Comparison of ENCODE assay signal across 10 cellular contexts in the genomic region with DNA sequence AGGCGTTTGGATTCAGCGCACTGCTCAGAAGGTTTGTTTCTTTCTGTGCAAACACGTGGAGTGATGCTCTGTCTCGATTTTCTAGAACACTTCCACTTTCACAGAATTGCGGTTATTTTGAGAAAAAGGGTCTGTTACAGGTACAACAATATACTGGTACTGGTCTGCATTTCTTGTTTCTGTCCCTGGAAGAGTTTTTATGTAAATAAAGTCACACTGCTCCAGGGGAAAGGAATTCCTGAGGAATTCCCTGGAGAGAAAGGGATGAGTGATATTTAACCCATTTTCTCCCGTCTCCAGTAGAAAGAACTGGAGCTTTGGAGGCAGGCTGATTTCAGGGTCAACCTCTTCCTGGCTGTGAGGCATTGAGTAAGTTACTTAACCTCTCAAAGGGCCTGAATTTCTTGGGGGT. TPM values are rescaled to one million over a fixed set of nuclear protein-coding genes. Genes with fewer than 3 reads are reported as not detected.
DNase-seq lines count a peak whose midpoint lies in the region; ATAC-seq and TF ChIP-seq lines count a peak whose summit lies in the region.
"Had no signal": no experiment of that assay in that cellular context is flagged by ENCODE, and none has a peak within 500 bp of the region (broad histone marks: within the 10 kb centered on the region; RNA-seq: fewer than 3 reads in every experiment).

No MANE protein-coding gene starts in this region.

- intact Hi-C loops in activated CD4-positive, alpha-beta T cell treated with anti-CD3 and anti-CD28 coated beads for 36 hours (cut with DNase I, micrococcal nuclease) = loop anchor here (1.0 to 2.0 kb wide), 3 partner anchors 14 to 26 kb away; no protein-coding TSS in a partner anchor

- no peaks in the 10 kb centered on the region for H3K9me3 Mint-ChIP-seq in activated CD4-positive, alpha-beta T cell treated with anti-CD3 and anti-CD28 coated beads for 36 hours (ENCODE audit: low read depth)

- H3K9ac ChIP-seq in smooth muscle cell (ENCODE audit: low read depth) = no peak overlapping the region

- H3K4me1 Mint-ChIP-seq in activated CD4-positive, alpha-beta T cell treated with anti-CD3 and anti-CD28 coated beads for 36 hours = peaks cover 51% of the 10 kb centered on the region

- peak; percentile 37 for ATAC-seq in activated CD4-positive, alpha-beta T cell treated with anti-CD3 and anti-CD28 coated beads for 36 hours
- ATAC-seq in GM21381 (IDR thresholded peaks at IDR 0.05; ENCODE audit: unreplicated experiment) (no peak), GM21619 (IDR thresholded peaks at IDR 0.05; ENCODE audit: unreplicated experiment) (no peak)

- no peak overlapping the region for H2AFZ ChIP-seq in smooth muscle cell (ENCODE audit: low read depth)

- H3F3A ChIP-seq in smooth muscle cell (ENCODE audit: low read depth) = peaks cover 12% of the 10 kb centered on the region

- TF ChIP-seq CTCF in smooth muscle cell (IDR thresholded peaks at IDR 0.05; ENCODE audit: borderline replicate concordance, insufficient read depth, poor library complexity, severe bottlenecking) = no peak

- no peak for DNase-seq in activated CD4-positive, alpha-beta T cell treated with anti-CD3 and anti-CD28 coated beads for 36 hours
- DNase-seq in activated CD4-positive, alpha-beta T cell treated with anti-CD3 and anti-CD28 coated beads, Interleukin-2, amount 50 U/mL, for 48 hours = no peak
- DNase-seq in M059J (ENCODE audit: low read depth) (peak; percentile 35), smooth muscle cell (lab: John Stamatoyannopoulos, UW; ENCODE audit: unreplicated experiment) (no peak), DMS79 (lab: John Stamatoyannopoulos, UW) (no peak)

- H3K9me3 ChIP-seq in ectodermal cell (ENCODE audit: control insufficient read depth, low read length) (peaks cover 2% of the 10 kb centered on the region), smooth muscle cell (replicated peaks; ENCODE audit: low read depth) (no peaks in the 10 kb centered on the region)

- WGBS in ectodermal cell, 2 experiments = 3 to 5% methylated on average over 6 of the region's 6 CpGs
- 4% methylated on average over 6 of the region's 6 CpGs for WGBS in smooth muscle cell (ENCODE audit: low lambda C conversion rate)

- H3K79me2 ChIP-seq in smooth muscle cell (ENCODE audit: low read depth) = no peaks in the 10 kb centered on the region

- POLR2A ChIA-PET in activated CD4-positive, alpha-beta T cell treated with anti-CD3 and anti-CD28 coated beads for 36 hours (lab: Charles Lee) = interaction anchor here (1.1 kb wide), 1 partner anchor 32 kb away, joined by 3 read pairs; no protein-coding TSS in a partner anchor

- H3K4me1 ChIP-seq in ectodermal cell (ENCODE audit: control insufficient read depth, insufficient read depth, low read length) (peaks cover 17% of the 10 kb centered on the region), smooth muscle cell (ENCODE audit: low read depth) (peaks cover 13% of the 10 kb centered on the region)

- peak overlapping the region; percentile 37 for H3K4me3 Mint-ChIP-seq in activated CD4-positive, alpha-beta T cell treated with anti-CD3 and anti-CD28 coated beads for 36 hours

- no peaks in the 10 kb centered on the region for H4K20me1 ChIP-seq in smooth muscle cell (ENCODE audit: low read depth)

- H3K27me3 ChIP-seq in ectodermal cell (ENCODE audit: control insufficient read depth, insufficient read depth, low read length, poor library complexity, severe bottlenecking) = no peaks in the 10 kb centered on the region
- H3K27me3 ChIP-seq in smooth muscle cell (ENCODE audit: low read depth) = no peaks in the 10 kb centered on the region

- H3K27ac ChIP-seq in ectodermal cell (ENCODE audit: insufficient read depth, low read depth, low read length, poor library complexity, severe bottlenecking) (peak overlapping the region; percentile 90), smooth muscle cell (ENCODE audit: low read depth) (peak overlapping the region; percentile 18)

- H3K27ac Mint-ChIP-seq in activated CD4-positive, alpha-beta T cell treated with anti-CD3 and anti-CD28 coated beads for 36 hours = peak overlapping the region; percentile 44

- H3K36me3 Mint-ChIP-seq in activated CD4-positive, alpha-beta T cell treated with anti-CD3 and anti-CD28 coated beads for 36 hours (ENCODE audit: low read depth) = no peaks in the 10 kb centered on the region

- peak overlapping the region; percentile 12 for H3K4me3 ChIP-seq in ectodermal cell (ENCODE audit: insufficient read depth, low read depth, low read length)
- peak overlapping the region; percentile 22 for H3K4me3 ChIP-seq in smooth muscle cell

- H3K27me3 Mint-ChIP-seq in activated CD4-positive, alpha-beta T cell treated with anti-CD3 and anti-CD28 coated beads for 36 hours = no peaks in the 10 kb centered on the region

- H3K4me2 ChIP-seq in smooth muscle cell = peak overlapping the region; percentile 79

- H3K36me3 ChIP-seq in ectodermal cell (ENCODE audit: control insufficient read depth, insufficient read depth, low read length) (no peaks in the 10 kb centered on the region), smooth muscle cell (ENCODE audit: low read depth) (no peaks in the 10 kb centered on the region)

- CTCF ChIA-PET in activated CD4-positive, alpha-beta T cell treated with anti-CD3 and anti-CD28 coated beads for 36 hours (lab: Charles Lee) = interaction anchor here (0.6 to 1.9 kb wide), 3 partner anchors 66 to 253 kb away, joined by 3 to 6 read pairs (median 5); no protein-coding TSS in a partner anchor

RNA-seq across cellular contexts. Expression of gene RMI2, which starts 16.2 kb away (rescaled TPM):
- 10 to 100 TPM; 56.0 to 69.8 TPM for total RNA-seq in activated CD4-positive, alpha-beta T cell treated with anti-CD3 and anti-CD28 coated beads for 36 hours
- total RNA-seq in M059J (2014; rRNA removed; shearing (Covaris generic)) = 42.6 and 46.9 TPM in 2 replicates
- polyA plus RNA-seq in ectodermal cell (2013, experiment 1 of 4) = 63.8 TPM
- 58.6 TPM for polyA plus RNA-seq in ectodermal cell (2013, experiment 2 of 4)
- polyA plus RNA-seq in ectodermal cell (2013, experiment 3 of 4) = 55.8 TPM
- polyA plus RNA-seq in ectodermal cell (2013, experiment 4 of 4) = 56.1 TPM
- 6.1 and 9.7 TPM in 2 replicates for total RNA-seq in smooth muscle cell
- polyA plus RNA-seq in smooth muscle cell = 9.8 and 11.3 TPM in 2 replicates

RNA-seq across cellular contexts. Expression of gene PRM1, which starts 48.0 kb away (rescaled TPM):
- not detected for total RNA-seq in activated CD4-positive, alpha-beta T cell treated with anti-CD3 and anti-CD28 coated beads for 36 hours
- total RNA-seq in M059J (2014; rRNA removed; shearing (Covaris generic)) = not detected in 2 replicates
- not detected for polyA plus RNA-seq in ectodermal cell (2013, experiment 1 of 4)
- not detected for polyA plus RNA-seq in ectodermal cell (2013, experiment 2 of 4)
- polyA plus RNA-seq in ectodermal cell (2013, experiment 3 of 4) = not detected
- polyA plus RNA-seq in ectodermal cell (2013, experiment 4 of 4) = not detected
- total RNA-seq in smooth muscle cell = not detected in 2 replicates
- polyA plus RNA-seq in smooth muscle cell = not detected in 2 replicates
- total RNA-seq: SK-MEL-5 had no signal
- polyA plus RNA-seq: BJ had no signal

RNA-seq across cellular contexts. Expression of gene PRM2, which starts 52.8 kb away (rescaled TPM):
- not detected for total RNA-seq in activated CD4-positive, alpha-beta T cell treated with anti-CD3 and anti-CD28 coated beads for 36 hours
- total RNA-seq in M059J (2014; rRNA removed; shearing (Covaris generic)) = not detected in 2 replicates
- not detected for polyA plus RNA-seq in ectodermal cell (2013, experiment 1 of 4)
- not detected for polyA plus RNA-seq in ectodermal cell (2013, experiment 2 of 4)
- not detected for polyA plus RNA-seq in ectodermal cell (2013, experiment 3 of 4)
- polyA plus RNA-seq in ectodermal cell (2013, experiment 4 of 4) = not detected
- total RNA-seq in smooth muscle cell = not detected in 2 replicates
- not detected in 2 replicates for polyA plus RNA-seq in smooth muscle cell
- total RNA-seq: SK-MEL-5 had no signal
- polyA plus RNA-seq: BJ had no signal

RNA-seq across cellular contexts. Expression of gene PRM3, which starts 55.7 kb away (rescaled TPM):
- total RNA-seq in activated CD4-positive, alpha-beta T cell treated with anti-CD3 and anti-CD28 coated beads for 36 hours = not detected
- not detected in 2 replicates for total RNA-seq in M059J (2014; rRNA removed; shearing (Covaris generic))
- not detected for polyA plus RNA-seq in ectodermal cell (2013, experiment 1 of 4)
- not detected for polyA plus RNA-seq in ectodermal cell (2013, experiment 2 of 4)
- not detected for polyA plus RNA-seq in ectodermal cell (2013, experiment 3 of 4)
- not detected for polyA plus RNA-seq in ectodermal cell (2013, experiment 4 of 4)
- not detected in 2 replicates for total RNA-seq in smooth muscle cell
- not detected in 2 replicates for polyA plus RNA-seq in smooth muscle cell
- total RNA-seq: SK-MEL-5 had no signal
- polyA plus RNA-seq: BJ had no signal

RNA-seq across cellular contexts. Expression of gene TNP2, which starts 60.0 kb away (rescaled TPM):
- not detected for total RNA-seq in activated CD4-positive, alpha-beta T cell treated with anti-CD3 and anti-CD28 coated beads for 36 hours
- total RNA-seq in M059J (2014; rRNA removed; shearing (Covaris generic)) = not detected in 2 replicates
- not detected for polyA plus RNA-seq in ectodermal cell (2013, experiment 1 of 4)
- not detected for polyA plus RNA-seq in ectodermal cell (2013, experiment 2 of 4)
- polyA plus RNA-seq in ectodermal cell (2013, experiment 3 of 4) = not detected
- polyA plus RNA-seq in ectodermal cell (2013, experiment 4 of 4) = not detected
- not detected in 2 replicates for total RNA-seq in smooth muscle cell
- not detected in 2 replicates for polyA plus RNA-seq in smooth muscle cell
- total RNA-seq: SK-MEL-5 had no signal
- polyA plus RNA-seq: BJ had no signal
